ENCODE assay signal across 1 cellular context in the genomic region with DNA sequence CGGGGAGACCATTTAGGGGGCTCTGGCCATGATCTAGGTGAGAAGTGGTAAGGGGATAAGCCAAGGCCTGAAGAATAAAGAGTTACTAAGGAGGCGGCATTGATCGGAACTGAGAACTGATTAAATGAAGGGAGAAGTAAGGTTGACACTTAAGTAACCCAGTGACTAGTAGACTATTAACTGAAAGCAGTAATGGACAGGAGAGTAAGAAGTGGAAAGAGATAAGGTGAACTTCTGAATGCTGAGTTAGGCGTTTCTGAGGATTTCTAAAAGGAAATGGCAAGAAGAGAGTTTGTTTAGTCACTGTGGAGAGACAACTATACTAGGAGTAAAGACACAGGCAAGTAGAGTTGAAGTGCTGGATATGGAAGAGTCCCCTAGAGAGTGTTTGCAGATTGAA.
A peak's percentile ranks its signal among the peaks of the same experiment; 100 is the strongest.
TF ChIP-seq lines count a peak whose summit lies in the region.

No MANE protein-coding gene starts in this region.

TF ChIP-seq in A549, 52 proteins besides CTCF, POLR2A, EP300 and RAD21:
- no peak for TF ChIP-seq NPAS2 (CRISPR knock-in tag; IDR thresholded peaks at IDR 0.05; ENCODE audit: borderline replicate concordance)
- TF ChIP-seq NR3C1 (IDR thresholded peaks at IDR 0.05): no peak
- TF ChIP-seq MAFK (IDR thresholded peaks at IDR 0.05; ENCODE audit: partially characterized antibody): peak; percentile 6
